25 cellular contexts compared by ENCODE assay signal in the genomic region with DNA sequence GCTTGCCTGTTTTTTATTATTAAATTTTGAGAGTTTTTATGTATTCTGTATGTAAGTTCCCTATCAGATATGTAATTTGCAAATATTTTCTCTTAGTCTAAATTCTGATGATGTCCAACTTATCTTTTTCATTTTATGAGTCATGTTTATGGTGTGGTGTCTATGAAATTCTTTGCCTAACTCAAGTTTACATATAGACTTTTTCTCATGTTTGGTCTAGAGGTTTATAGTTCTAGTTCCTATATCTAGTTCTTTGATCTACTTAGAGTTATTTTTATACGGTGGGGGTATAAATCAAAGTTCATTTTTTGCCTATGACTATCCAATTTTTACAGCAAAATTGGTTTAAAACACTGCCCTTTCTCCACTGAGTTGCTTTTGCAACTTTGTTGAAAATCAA.
"Had no signal": no experiment of that assay in that cellular context is flagged by ENCODE, and none has a peak within 500 bp of the region (broad histone marks: within the 10 kb centered on the region; RNA-seq: fewer than 3 reads in every experiment).

No MANE protein-coding gene starts in this region.

- H3K36me3 ChIP-seq: Peyer's patch, SJCRH30 had no signal

- H3K27ac ChIP-seq: KMS-11, PC-9, Peyer's patch, SJCRH30 had no signal

- H3K27me3 ChIP-seq: Peyer's patch had no signal

- H3K4me1 ChIP-seq: Peyer's patch, SJCRH30 had no signal

- H2AFZ ChIP-seq: PC-9 had no signal

- H3K9me3 ChIP-seq: Peyer's patch had no signal

- H3K4me3 ChIP-seq: K562, PC-9, Peyer's patch, SJCRH30 had no signal

- H3K4me2 ChIP-seq: KMS-11, PC-9 had no signal

- H3K9ac ChIP-seq: KMS-11 had no signal

- ATAC-seq: HepG2, K562, Right ventricle myocardium inferior, SK-N-SH treated with all-trans-retinoic acid at 6 μM for 48 hours had no signal

- DNase-seq: Kasumi-1, MV-4-11, NCI-H1048, NCI-H1105, NCI-H1417, NCI-H1436 treated with DMSO at 0.1 percent for 48 hours, NCI-H1694, NCI-H187 treated with DMSO at 0.1 percent for 48 hours, NCI-H2081, NCI-H2107, NCI-H2227 treated with DMSO at 0.1 percent for 48 hours, NCI-H446, NCI-H510A, NCI-H524 treated with DMSO at 0.1 percent for 48 hours, NCI-H69, NCI-H774, PC-9, Peyer's patch, SHP77 treated with DMSO at 0.1 percent for 48 hours, SJCRH30 had no signal

- FAIRE-seq: HepG2, K562 had no signal
